Comparison of ENCODE assay signal across 21 cellular contexts in genomic region chr5:55319481-55319880, GRCh38. TPM values are rescaled to one million over a fixed set of nuclear protein-coding genes. Genes with fewer than 3 reads are reported as not detected.
DNase-seq lines count a peak whose midpoint lies in the region; TF ChIP-seq lines count a peak whose summit lies in the region.
"Had no signal": no experiment of that assay in that cellular context is flagged by ENCODE, and none has a peak within 500 bp of the region (broad histone marks: within the 10 kb centered on the region; RNA-seq: fewer than 3 reads in every experiment).

No MANE protein-coding gene starts in this region.

- CTCF ChIA-PET in HEK293 (lab: Yijun Ruan, JAX), result interaction anchor here (0.5 to 0.7 kb wide), 2 partner anchors 11 to 143 kb away, joined by 5 read pairs; no protein-coding TSS in a partner anchor

- H3K36me3 ChIP-seq in HEK293 (ENCODE audit: control insufficient read depth in 2 of 2, insufficient read depth in 1 of 2, low read length in 2 of 2) (peaks cover 0 to 6% of the 10 kb centered on the region in 2 experiments; a peak in 2 of 3 replicates), tibial artery (no peaks in the 10 kb centered on the region)

- TF ChIP-seq CTCF in HEK293 (tag by site-specific recombination; IDR thresholded peaks at IDR 0.05), result no peak
- no peak for TF ChIP-seq CTCF in fibroblast of the aortic adventitia (IDR thresholded peaks at IDR 0.05; ENCODE audit: insufficient read depth, low read length)
- no peak for TF ChIP-seq CTCF in tibial artery (IDR thresholded peaks at IDR 0.05)

- no peak overlapping the region for H3K4me3 ChIP-seq in HEK293 (ENCODE audit: low read depth, low read length)
- no peak overlapping the region for H3K4me3 ChIP-seq in fibroblast of the aortic adventitia (ENCODE audit: low read depth, low read length)
- H3K4me3 ChIP-seq in tibial artery, result no peak overlapping the region
- H3K4me3 ChIP-seq: GM23248 had no signal

- DNase-seq in amniotic epithelial cell (ENCODE audit: low read depth), result peak; percentile 30
- peak; percentile 34 for DNase-seq in fibroblast of the aortic adventitia (ENCODE audit: low read depth)
- no peak for DNase-seq in tibial artery
- DNase-seq in SKM-1 (lab: John Stamatoyannopoulos, UW; ENCODE audit: unreplicated experiment), result no peak
- no peak for DNase-seq in DMS153 (lab: John Stamatoyannopoulos, UW)
- no peak for DNase-seq in amniotic stem cell (lab: John Stamatoyannopoulos, UW)
- DNase-seq: BE2C; CD8-positive, alpha-beta memory T cell; DND-41; GM23248; H7; NCI-H1048; NCI-H1417; NCI-H1694; NCI-H2029 treated with DMSO at 0.1 percent for 48 hours; NCI-H446 treated with DMSO at 0.1 percent for 48 hours; NCI-H526; SHP77 treated with DMSO at 0.1 percent for 48 hours; SK-N-SH had no signal

- intact Hi-C loops in tibial artery (cut with DNase I; ENCODE audit: low total_unique reads), result no loop called here

- H3K4me1 ChIP-seq in HEK293 (ENCODE audit: control insufficient read depth, insufficient read depth, low read length) (no peaks in the 10 kb centered on the region), tibial artery (peaks cover 0 to 48% (median 8%) of the 10 kb centered on the region in 4 donors)
- H3K4me1 ChIP-seq: BE2C had no signal

- POLR2A ChIA-PET in HEK293 (lab: Yijun Ruan, JAX), result interaction anchor here (1.1 kb wide), 1 partner anchor 12 kb away, joined by 4 read pairs; the partner anchor contains the start of gene DHX29

- H3K9me3 ChIP-seq in HEK293 (ENCODE audit: control insufficient read depth, insufficient read depth, low read depth, low read length), result no peaks in the 10 kb centered on the region
- no peaks in the 10 kb centered on the region for H3K9me3 ChIP-seq in tibial artery
- H3K9me3 ChIP-seq: SK-N-SH had no signal

- no peaks in the 10 kb centered on the region for H3K27me3 ChIP-seq in tibial artery
- H3K27me3 ChIP-seq: BE2C had no signal

- H3K27ac ChIP-seq in HEK293 (ENCODE audit: extremely low read depth, low read depth, low read length), result no peak overlapping the region
- H3K27ac ChIP-seq in tibial artery, result peak overlapping the region; percentile 55 to 73
- H3K27ac ChIP-seq: KMS-11 had no signal

TF ChIP-seq in HEK293, 187 proteins besides CTCF, POLR2A, EP300 and RAD21:
- TF ChIP-seq SP7 (tag by site-specific recombination; IDR thresholded peaks at IDR 0.05), result peak; percentile 80; the same call in 1 of the 2 replicates
- no peak for TF ChIP-seq ZNF112 (tag by site-specific recombination; IDR thresholded peaks at IDR 0.05)
TF ChIP-seq in HEK293: peak in this region for 1.

RNA-seq across cellular contexts. Expression of gene MTREX, which starts 11.7 kb away (rescaled TPM):
- total RNA-seq in fibroblast of the aortic adventitia (ENCODE audit: low replicate concordance), result 102 and 123 TPM in 2 replicates

RNA-seq across cellular contexts. Expression of gene DHX29, which starts 12.0 kb away (rescaled TPM):
- 36.7 and 53.4 TPM in 2 replicates for total RNA-seq in fibroblast of the aortic adventitia (ENCODE audit: low replicate concordance)

Comparison
In these comparisons a context has a peak if more than half of its experiments do, and no peak if none do; other contexts are left out.
1. DNase-seq: peak in amniotic epithelial cell (single experiment) and fibroblast of the aortic adventitia (single experiment); none in tibial artery (0 of 2), SKM-1 (single experiment), DMS153 (single experiment) and amniotic stem cell (single experiment).